ENCODE assay signal across 34 cellular contexts in the genomic region with DNA sequence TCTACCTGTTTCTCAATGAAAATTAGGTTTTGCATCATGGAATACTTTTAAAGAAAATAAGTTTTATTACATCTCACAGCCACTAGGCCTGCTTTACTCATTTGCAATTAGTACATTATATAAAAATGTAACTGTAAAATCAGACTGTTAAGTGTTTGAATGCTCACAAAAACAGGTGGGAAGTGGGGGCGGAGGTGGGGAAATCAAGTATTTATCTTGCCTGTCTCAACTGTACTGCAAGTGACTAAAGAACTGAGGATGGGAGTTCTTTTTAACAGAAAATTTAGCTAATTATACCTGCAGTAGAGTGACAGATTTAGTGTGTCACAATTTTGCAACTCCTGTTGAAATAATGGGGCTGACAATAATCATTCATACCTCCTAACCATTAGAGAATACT.
"Had no signal": no experiment of that assay in that cellular context is flagged by ENCODE, and none has a peak within 500 bp of the region (broad histone marks: within the 10 kb centered on the region; RNA-seq: fewer than 3 reads in every experiment).

No MANE protein-coding gene starts in this region.

- DNase-seq: Karpas-422, MG63, MM.1S, MV-4-11, NCI-H1048, NCI-H1092, NCI-H1092 treated with DMSO at 0.1 percent for 48 hours, NCI-H1105, NCI-H1105 treated with DMSO at 0.1 percent for 48 hours, NCI-H1417, NCI-H1417 treated with DMSO at 0.1 percent for 48 hours, NCI-H1436, NCI-H1436 treated with DMSO at 0.1 percent for 48 hours, NCI-H146, NCI-H1694, NCI-H1694 treated with DMSO at 0.1 percent for 48 hours, NCI-H187, NCI-H187 treated with DMSO at 0.1 percent for 48 hours, NCI-H1930, NCI-H2029, NCI-H2029 treated with DMSO at 0.1 percent for 48 hours, NCI-H2081, NCI-H2081 treated with DMSO at 0.1 percent for 48 hours, NCI-H2107, NCI-H2171, NCI-H2171 treated with DMSO at 0.1 percent for 48 hours, NCI-H2227 treated with DMSO at 0.1 percent for 48 hours, NCI-H226, NCI-H345, NCI-H446, NCI-H446 treated with DMSO at 0.1 percent for 48 hours, NCI-H510A, NCI-H510A treated with DMSO at 0.1 percent for 48 hours, NCI-H524 had no signal
